In genomic region chr14:54221971-54222370, GRCh38 we compare ENCODE assay signal across 21 cellular contexts.
"Had no signal": no experiment of that assay in that cellular context is flagged by ENCODE, and none has a peak within 500 bp of the region (broad histone marks: within the 10 kb centered on the region; RNA-seq: fewer than 3 reads in every experiment).

No MANE protein-coding gene starts in this region.

- H3K4me3 ChIP-seq: breast epithelium, coronary artery, esophagus squamous epithelium, left lung, pancreas, tibial artery had no signal

- DNase-seq: activated CD4-positive, alpha-beta T cell treated with anti-CD3 and anti-CD28 coated beads for 36 hours; activated CD4-positive, alpha-beta T cell treated with anti-CD3 and anti-CD28 coated beads, Interleukin-2, amount 50 U/mL, for 4 hours; activated CD8-positive, alpha-beta memory T cell treated with anti-CD3 and anti-CD28 coated beads for 24 hours; activated CD8-positive, alpha-beta memory T cell treated with anti-CD3 and anti-CD28 coated beads, Interleukin-2, amount 50 U/mL, for 4 hours; activated naive CD4-positive, alpha-beta T cell treated with anti-CD3 and anti-CD28 coated beads for 36 hours; activated naive CD8-positive, alpha-beta T cell treated with anti-CD3 and anti-CD28 coated beads, Interleukin-2, amount 10 ng/mL, durations not matched to agents 7 days and 5 days; activated T-cell treated with anti-CD3 and anti-CD28 coated beads, Interleukin-2, amount 50 U/mL, for 4 hours; amniotic stem cell; esophagus squamous epithelium; immature natural killer cell; left lung; mammary epithelial cell; naive thymus-derived CD8-positive, alpha-beta T cell; pancreas; stimulated activated CD4-positive, alpha-beta T cell treated with anti-CD3 and anti-CD28 coated beads, Interleukin-1b, Interleukin-23, amount 100 ng/mL, for 48 hours; stimulated activated naive CD8-positive, alpha-beta T cell treated with anti-CD3 and anti-CD28 coated beads, Interleukin-15, amount 100 ng/mL, for 72 hours; T-cell; tibial artery had no signal

- H3K9me3 ChIP-seq: breast epithelium, esophagus squamous epithelium, left lung, pancreas, tibial artery had no signal

- ATAC-seq: activated CD4-positive, alpha-beta T cell treated with anti-CD3 and anti-CD28 coated beads for 36 hours; activated T-cell treated with anti-CD3 and anti-CD28 coated beads, Interleukin-2, amount 50 U/mL, for 4 hours; left lung; naive thymus-derived CD8-positive, alpha-beta T cell; pancreas; right cardiac atrium; stimulated activated naive CD8-positive, alpha-beta T cell treated with anti-CD3 and anti-CD28 coated beads, Interleukin-15, amount 100 ng/mL, for 72 hours; T-cell had no signal

- H3K4me1 ChIP-seq: breast epithelium had no signal

- H3K27me3 ChIP-seq: breast epithelium had no signal

- H3K27ac ChIP-seq: breast epithelium, coronary artery, esophagus squamous epithelium, left lung, pancreas, tibial artery had no signal

- H3K36me3 ChIP-seq: breast epithelium, esophagus squamous epithelium, left lung, pancreas, tibial artery had no signal
